28 cellular contexts compared by ENCODE assay signal in genomic region chr16:68360971-68361370, GRCh38.
"Had no signal": no experiment of that assay in that cellular context is flagged by ENCODE, and none has a peak within 500 bp of the region (broad histone marks: within the 10 kb centered on the region; RNA-seq: fewer than 3 reads in every experiment).

No MANE protein-coding gene starts in this region.

- H3K9me3 ChIP-seq: adrenal gland, body of pancreas, colonic mucosa, gastroesophageal sphincter, heart left ventricle, lower lobe of right lung, mucosa of descending colon, neutrophil, right lobe of liver, testis, transverse colon had no signal

- H3K27ac Mint-ChIP-seq: activated CD4-positive, alpha-beta T cell treated with anti-CD3 and anti-CD28 coated beads for 36 hours; activated T-cell treated with anti-CD3 and anti-CD28 coated beads, Interleukin-2, amount 50 U/mL, for 72 hours had no signal

- H3K27me3 ChIP-seq: adrenal gland, body of pancreas, colonic mucosa, right lobe of liver, testis had no signal

- H3K4me3 Mint-ChIP-seq: activated CD4-positive, alpha-beta T cell treated with anti-CD3 and anti-CD28 coated beads for 36 hours; activated T-cell treated with anti-CD3 and anti-CD28 coated beads, Interleukin-2, amount 50 U/mL, for 72 hours; immature natural killer cell had no signal

- ATAC-seq: activated CD4-positive, alpha-beta T cell treated with anti-CD3 and anti-CD28 coated beads for 36 hours; activated T-cell treated with anti-CD3 and anti-CD28 coated beads, Interleukin-2, amount 50 U/mL, for 72 hours; body of pancreas; gastroesophageal sphincter; left lobe of liver; lower lobe of right lung; mucosa of descending colon; right lobe of liver; stimulated activated naive CD8-positive, alpha-beta T cell treated with anti-CD3 and anti-CD28 coated beads, Interleukin-15, Interleukin-2, amounts not matched to agents 100 U/mL and 50 U/mL, for 24 hours had no signal

- H3K36me3 ChIP-seq: colonic mucosa had no signal

- H3K4me1 ChIP-seq: body of pancreas, colonic mucosa, right lobe of liver had no signal

- H3K9me3 Mint-ChIP-seq: activated naive CD4-positive, alpha-beta T cell treated with anti-CD3 and anti-CD28 coated beads, Interleukin-2, amount 50 U/mL, for 72 hours; activated T-cell treated with anti-CD3 and anti-CD28 coated beads, Interleukin-2, amount 50 U/mL, for 72 hours; immature natural killer cell; nephron had no signal

- H3K27ac ChIP-seq: body of pancreas, colonic mucosa, gastroesophageal sphincter, heart left ventricle, lower lobe of right lung, neutrophil, right lobe of liver, skin epidermis, testis, transverse colon had no signal

- H3K4me3 ChIP-seq: adrenal gland, body of pancreas, colonic mucosa, gastroesophageal sphincter, lower lobe of right lung, mucosa of descending colon, right lobe of liver, skin epidermis, testis, transverse colon had no signal

- H3K27me3 Mint-ChIP-seq: activated CD4-positive, alpha-beta T cell treated with anti-CD3 and anti-CD28 coated beads for 36 hours had no signal

- DNase-seq: activated CD4-positive, alpha-beta T cell treated with anti-CD3 and anti-CD28 coated beads for 36 hours; activated CD4-positive, CD25-positive, alpha-beta regulatory T cell; activated naive CD4-positive, alpha-beta T cell; activated T-cell treated with anti-CD3 and anti-CD28 coated beads for 4 hours; activated T-cell treated with anti-CD3 and anti-CD28 coated beads, Interleukin-2, amount 50 U/mL, for 72 hours; aorta; body of pancreas; cerebellar nuclear complex; colonic mucosa; effector memory CD4-positive, alpha-beta T cell; immature natural killer cell; lower lobe of right lung; mesendoderm; stimulated activated CD4-positive, alpha-beta T cell treated with anti-CD3 and anti-CD28 coated beads, Interleukin-12 subunit alpha, Interleukin-12 subunit beta, amount 100 ng/mL, for 4 hours; stimulated activated CD4-positive, alpha-beta T cell treated with anti-CD3 and anti-CD28 coated beads, Interleukin-4, amount 100 ng/mL, for 1 hour; stimulated activated naive CD8-positive, alpha-beta T cell treated with anti-CD3 and anti-CD28 coated beads, Interleukin-15, Interleukin-2, amounts not matched to agents 100 U/mL and 50 U/mL, for 24 hours; testis; transverse colon had no signal
